Comparison of ENCODE assay signal across 7 cellular contexts in genomic region chr17:78924481-78925151, GRCh38. TPM values are rescaled to one million over a fixed set of nuclear protein-coding genes. Genes with fewer than 3 reads are reported as not detected.
A peak's percentile ranks its signal among the peaks of the same experiment; 100 is the strongest.
DNase-seq lines count a peak whose midpoint lies in the region; ATAC-seq and TF ChIP-seq lines count a peak whose summit lies in the region.

No MANE protein-coding gene starts in this region.

- H3K4me3 ChIP-seq in HEK293 (ENCODE audit: low read depth, low read length) (peak overlapping the region; percentile 46), trophoblast cell (ENCODE audit: low read depth, low read length) (peak overlapping the region; percentile 80)

- H3K27me3 ChIP-seq in foreskin keratinocyte (peaks cover 23% of the 10 kb centered on the region), trophoblast cell (ENCODE audit: insufficient read depth, low read length) (no peaks in the 10 kb centered on the region)

- H4K8ac ChIP-seq in trophoblast cell (ENCODE audit: low read depth, low read length): no peak overlapping the region

- H3K9me3 ChIP-seq in HEK293 (ENCODE audit: control insufficient read depth, insufficient read depth, low read depth, low read length) (no peaks in the 10 kb centered on the region), trophoblast cell (ENCODE audit: insufficient read depth, low read depth, low read length) (peaks cover 3% of the 10 kb centered on the region)

- H3K4me2 ChIP-seq in trophoblast cell (ENCODE audit: low read length): peak overlapping the region; percentile 86

- H3K36me3 ChIP-seq in HEK293 (ENCODE audit: control insufficient read depth in 2 of 2, insufficient read depth in 1 of 2, low read length in 2 of 2): no peaks in the 10 kb centered on the region
- peaks cover 0 to 5% of the 10 kb centered on the region in 2 experiments for H3K36me3 ChIP-seq in trophoblast cell (ENCODE audit: control insufficient read depth in 1 of 2, insufficient read depth in 2 of 2, low read length in 2 of 2)

- H3K4me1 ChIP-seq in HEK293 (ENCODE audit: control insufficient read depth, insufficient read depth, low read length): peaks cover 5% of the 10 kb centered on the region
- H3K4me1 ChIP-seq in foreskin keratinocyte: no peaks in the 10 kb centered on the region
- H3K4me1 ChIP-seq in trophoblast cell (ENCODE audit: control insufficient read depth in 1 of 2, insufficient read depth in 2 of 2, low read length in 2 of 2): peaks cover 13 to 16% of the 10 kb centered on the region in 2 experiments

- no peak overlapping the region for H2AFZ ChIP-seq in trophoblast cell (ENCODE audit: insufficient read depth, low read length, poor library complexity)

- H3K14ac ChIP-seq in trophoblast cell (ENCODE audit: low read length): peak overlapping the region; percentile 39

- WGBS in trophoblast cell (ENCODE audit: extremely low coverage, insufficient coverage, insufficient read length): no CpG with 5 or more reads among the region's 64 CpGs

- no peak overlapping the region for H2BK12ac ChIP-seq in trophoblast cell (ENCODE audit: low read length)

- POLR2A ChIA-PET in HEK293 (lab: Yijun Ruan, JAX): interaction anchor here (0.6 to 2.9 kb wide), 5 partner anchors 9 to 36 kb away, joined by 3 to 15 read pairs (median 3); no protein-coding TSS in a partner anchor

- no peak overlapping the region for H3K23ac ChIP-seq in trophoblast cell (ENCODE audit: low read length)

- CTCF ChIA-PET in HEK293 (lab: Yijun Ruan, JAX): no interaction called here

- TF ChIP-seq CTCF in HEK293 (tag by site-specific recombination; IDR thresholded peaks at IDR 0.05) (no peak), foreskin keratinocyte (conservative IDR thresholded peaks at IDR 0.05) (no peak)

- peak; percentile 20 for ATAC-seq in foreskin keratinocyte
- ATAC-seq in HG02870 (IDR thresholded peaks at IDR 0.05; ENCODE audit: unreplicated experiment): no peak

- H4K91ac ChIP-seq in trophoblast cell (ENCODE audit: low read depth, low read length): peak overlapping the region; percentile 69

- H2BK5ac ChIP-seq in trophoblast cell (ENCODE audit: low read depth, low read length, poor library complexity): no peak overlapping the region

- peaks cover 9% of the 10 kb centered on the region for H3K79me1 ChIP-seq in trophoblast cell (ENCODE audit: low read length)

- H3K79me2 ChIP-seq in trophoblast cell (ENCODE audit: control insufficient read depth, insufficient read depth, low read length, poor library complexity): peaks cover 7% of the 10 kb centered on the region

- peak overlapping the region; percentile 20 for H3K9ac ChIP-seq in trophoblast cell (ENCODE audit: low read length)

- H3K27ac ChIP-seq in HEK293 (ENCODE audit: extremely low read depth, low read depth, low read length) (no peak overlapping the region), foreskin keratinocyte (no peak overlapping the region), trophoblast cell (ENCODE audit: low read depth, low read length) (no peak overlapping the region)

- no peak overlapping the region for H2AK5ac ChIP-seq in trophoblast cell (ENCODE audit: low read length)

- DNase-seq in SW480 (ENCODE audit: low spot score): peak; percentile 37
- no peak for DNase-seq in foreskin keratinocyte
- peak in 1 of 2 donors; percentile 48 for DNase-seq in trophoblast cell
- DNase-seq in OCI-M2 (lab: John Stamatoyannopoulos, UW; ENCODE audit: unreplicated experiment): no peak
- no peak for DNase-seq in KG1 (lab: John Stamatoyannopoulos, UW)

- H2BK120ac ChIP-seq in trophoblast cell (ENCODE audit: insufficient read depth, low read length, poor library complexity): no peak overlapping the region

- H3K18ac ChIP-seq in trophoblast cell (ENCODE audit: low read length): peak overlapping the region; percentile 9

- no peak overlapping the region for H4K12ac ChIP-seq in trophoblast cell (ENCODE audit: low read depth, low read length)

- peak overlapping the region; percentile 89 for H3K4ac ChIP-seq in trophoblast cell (ENCODE audit: low read depth, low read length)

TF ChIP-seq in HEK293, 187 proteins besides CTCF, POLR2A, EP300 and RAD21:
- TF ChIP-seq ZBTB8A (tag by site-specific recombination; IDR thresholded peaks at IDR 0.05) (peak; percentile 49), ZNF398 (tag by site-specific recombination; IDR thresholded peaks at IDR 0.05) (0 out of 2 replicates have a peak, but pooled peaks have one; percentile 25), SP2 (tag by site-specific recombination; IDR thresholded peaks at IDR 0.05) (peak; percentile 27; the same call in 1 of the 2 replicates), PRDM1 (tag by site-specific recombination; IDR thresholded peaks at IDR 0.05) (peak; percentile 42; the same call in 1 of the 2 replicates), TRIM28 (IDR thresholded peaks at IDR 0.05; ENCODE audit: borderline replicate concordance, low read length) (no peak), SCRT2 (tag by site-specific recombination; IDR thresholded peaks at IDR 0.05) (0 out of 2 replicates have a peak, but pooled peaks have one; percentile 9), ZNF24 (tag by site-specific recombination; IDR thresholded peaks at IDR 0.05) (no peak), ZNF335 (tag by site-specific recombination; conservative IDR thresholded peaks at IDR 0.05) (0 out of 2 replicates have a peak, but pooled peaks have one; percentile 12)

RNA-seq across cellular contexts. Expression of gene TIMP2, which starts 0.6 kb away (rescaled TPM):
- total RNA-seq in foreskin keratinocyte: 7.5 and 11.2 TPM in 2 replicates
- polyA plus RNA-seq in foreskin keratinocyte: 6.3 and 8.3 TPM in 2 replicates
- polyA plus RNA-seq in trophoblast cell (2013): 53.1 and 56.6 TPM in 2 replicates

RNA-seq across cellular contexts. Expression of gene CEP295NL, which starts 21.6 kb away (rescaled TPM):
- total RNA-seq in foreskin keratinocyte: 0.04 TPM in 1 of 2 replicates, not detected in the other
- not detected in 2 replicates for polyA plus RNA-seq in foreskin keratinocyte
- polyA plus RNA-seq in trophoblast cell (2013): 0.18 and 0.19 TPM in 2 replicates

RNA-seq across cellular contexts. Expression of gene LGALS3BP, which starts 55.1 kb away (rescaled TPM):
- total RNA-seq in foreskin keratinocyte: 339 and 389 TPM in 2 replicates
- 375 and 407 TPM in 2 replicates for polyA plus RNA-seq in foreskin keratinocyte
- polyA plus RNA-seq in trophoblast cell (2013): 9.1 and 9.3 TPM in 2 replicates
